ENCODE assay signal across 8 cellular contexts in the genomic region with DNA sequence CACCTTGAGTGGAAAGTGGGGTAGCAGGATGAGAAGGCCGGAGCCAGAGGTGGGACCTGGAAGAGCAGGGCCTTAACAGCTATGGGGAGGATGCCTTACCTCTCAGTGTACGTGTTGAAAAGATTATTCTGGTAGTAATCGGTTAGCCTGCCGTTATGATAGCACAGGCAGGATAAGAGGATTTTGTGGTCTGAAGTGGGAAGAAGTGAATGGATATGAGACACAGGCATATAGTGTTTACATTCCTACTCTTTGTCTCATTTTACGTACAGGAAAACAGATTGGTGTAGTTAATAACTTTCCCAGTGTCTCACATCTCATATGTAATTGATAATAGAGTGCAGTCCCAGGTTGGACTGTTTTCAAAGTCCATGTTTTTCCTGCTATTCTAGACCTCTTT.
DNase-seq lines count a peak whose midpoint lies in the region; ATAC-seq and TF ChIP-seq lines count a peak whose summit lies in the region.

No MANE protein-coding gene starts in this region.

- H4K20me1 ChIP-seq in BLaER1: peaks cover 15% of the 10 kb centered on the region; the same call in 1 of the 2 replicates

- H3K4me1 Mint-ChIP-seq in HFFc6 (ENCODE audit: low read depth) (peaks cover 7% of the 10 kb centered on the region), progenitor cell of endocrine pancreas (ENCODE audit: low read depth) (peaks cover 18% of the 10 kb centered on the region)

- H3K4me3 ChIP-seq in BLaER1 (no peak overlapping the region), esophagus muscularis mucosa (peak overlapping the region; percentile 53 to 65 (median 60))

- ATAC-seq in GM21576 (IDR thresholded peaks at IDR 0.05; ENCODE audit: unreplicated experiment): no peak
- no peak for ATAC-seq in GM21619 (IDR thresholded peaks at IDR 0.05; ENCODE audit: unreplicated experiment)

- no peak for TF ChIP-seq EP300 in esophagus muscularis mucosa (IDR thresholded peaks at IDR 0.05)

- H3K27me3 Mint-ChIP-seq in HFFc6 (ENCODE audit: insufficient read depth): no peaks in the 10 kb centered on the region; the same call in 1 of the 2 replicates
- H3K27me3 Mint-ChIP-seq in progenitor cell of endocrine pancreas: no peaks in the 10 kb centered on the region

- H3K36me3 ChIP-seq in BLaER1 (peaks cover 11% of the 10 kb centered on the region; the same call in 1 of the 2 replicates), esophagus muscularis mucosa (peaks cover 0 to 6% (median 0%) of the 10 kb centered on the region in 4 donors)

- peak overlapping the region; percentile 32 for H3K4me2 ChIP-seq in BLaER1

- H3K9me3 ChIP-seq in BLaER1 (no peaks in the 10 kb centered on the region), esophagus muscularis mucosa (no peaks in the 10 kb centered on the region)

- H3K4me3 Mint-ChIP-seq in HFFc6: peak overlapping the region; percentile 47
- no peak overlapping the region for H3K4me3 Mint-ChIP-seq in progenitor cell of endocrine pancreas (ENCODE audit: low read depth)

- intact Hi-C loops in esophagus muscularis mucosa (cut with DNase I): no loop called here

- H3K27me3 ChIP-seq in BLaER1 (no peaks in the 10 kb centered on the region), esophagus muscularis mucosa (no peaks in the 10 kb centered on the region)

- 33% methylated on average over 5 of the region's 5 CpGs for WGBS in esophagus muscularis mucosa

- CTCF ChIA-PET in HEK293T (lab: Yijun Ruan, JAX): no interaction called here

- H3K9me3 Mint-ChIP-seq in HFFc6 (no peaks in the 10 kb centered on the region), progenitor cell of endocrine pancreas (ENCODE audit: low read depth) (no peaks in the 10 kb centered on the region)

- no peak overlapping the region for H3K27ac ChIP-seq in BLaER1
- H3K27ac ChIP-seq in esophagus muscularis mucosa (replicated peaks in 1 of 4): peak overlapping the region; percentile 80 to 89 (median 86)

- H3K4me1 ChIP-seq in BLaER1 (peaks cover 98% of the 10 kb centered on the region), esophagus muscularis mucosa (peaks cover 88 to 97% (median 96%) of the 10 kb centered on the region in 4 donors)

- H3K36me3 Mint-ChIP-seq in HFFc6 (ENCODE audit: low read depth): peaks cover 17% of the 10 kb centered on the region
- peaks cover 3% of the 10 kb centered on the region for H3K36me3 Mint-ChIP-seq in progenitor cell of endocrine pancreas (ENCODE audit: insufficient read depth)

- no peak overlapping the region for H3K9ac ChIP-seq in BLaER1

- POLR2A ChIA-PET in HEK293T (lab: Yijun Ruan, JAX): no interaction called here

- no peak for TF ChIP-seq POLR2A in esophagus muscularis mucosa (IDR thresholded peaks at IDR 0.05; ENCODE audit: low read depth)

- no peak for TF ChIP-seq CTCF in HFFc6 (IDR thresholded peaks at IDR 0.05)
- no peak for TF ChIP-seq CTCF in esophagus muscularis mucosa (IDR thresholded peaks at IDR 0.05)
- no peak for TF ChIP-seq CTCF in progenitor cell of endocrine pancreas (IDR thresholded peaks at IDR 0.05; ENCODE audit: unreplicated experiment)

- DNase-seq in HFFc6 (peak; percentile 58), esophagus muscularis mucosa (ENCODE audit: extremely low spot score) (no peak), progenitor cell of endocrine pancreas (ENCODE audit: low spot score, unreplicated experiment) (no peak), HEK293T (ENCODE audit: extremely low spot score) (no peak), DMS 273 treated with DMSO at 0.1 percent for 48 hours (lab: John Stamatoyannopoulos, UW) (no peak)

- H3K27ac Mint-ChIP-seq in HFFc6 (peak overlapping the region; percentile 84), progenitor cell of endocrine pancreas (peak overlapping the region; percentile 8)

TF ChIP-seq in HEK293T, 16 proteins besides CTCF, POLR2A, EP300 and RAD21:
- TF ChIP-seq LEF1 (IDR thresholded peaks at IDR 0.05; ENCODE audit: borderline replicate concordance) (no peak), FOXK2 (IDR thresholded peaks at IDR 0.05) (no peak), SP1 (IDR thresholded peaks at IDR 0.05) (no peak), HDGF (IDR thresholded peaks at IDR 0.05; ENCODE audit: borderline replicate concordance) (no peak), BHLHE40 (IDR thresholded peaks at IDR 0.05; ENCODE audit: borderline replicate concordance) (no peak), L3MBTL2 (conservative IDR thresholded peaks at IDR 0.05) (no peak), ARNT (IDR thresholded peaks at IDR 0.05) (no peak)
